1 cellular context compared by ENCODE assay signal in genomic region chr18:44654555-44654954, GRCh38.
TF ChIP-seq lines count a peak whose summit lies in the region.

No MANE protein-coding gene starts in this region.

TF ChIP-seq in WTC11, 78 proteins besides CTCF, POLR2A, EP300 and RAD21 (continued from another document):
- no peak for TF ChIP-seq ZNF532 (CRISPR knock-in tag; IDR thresholded peaks at IDR 0.05; ENCODE audit: borderline replicate concordance)
- TF ChIP-seq, protein P1, sequence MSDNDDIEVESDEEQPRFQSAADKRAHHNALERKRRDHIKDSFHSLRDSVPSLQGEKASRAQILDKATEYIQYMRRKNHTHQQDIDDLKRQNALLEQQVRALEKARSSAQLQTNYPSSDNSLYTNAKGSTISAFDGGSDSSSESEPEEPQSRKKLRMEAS (CRISPR knock-in tag; IDR thresholded peaks at IDR 0.05) = no peak
- no peak for TF ChIP-seq ZNF232 (CRISPR knock-in tag; IDR thresholded peaks at IDR 0.05)
- TF ChIP-seq USF1 (CRISPR knock-in tag; IDR thresholded peaks at IDR 0.05) = no peak
- no peak for TF ChIP-seq STAT6 (CRISPR knock-in tag; conservative IDR thresholded peaks at IDR 0.05; ENCODE audit: low read depth)
- TF ChIP-seq ZNF512 (CRISPR knock-in tag; IDR thresholded peaks at IDR 0.05; ENCODE audit: borderline replicate concordance) = no peak
- no peak for TF ChIP-seq ZNF396 (CRISPR knock-in tag; IDR thresholded peaks at IDR 0.05; ENCODE audit: borderline replicate concordance)
- TF ChIP-seq NFE2L1 (CRISPR knock-in tag; IDR thresholded peaks at IDR 0.05) = no peak
- no peak for TF ChIP-seq NFYB (CRISPR knock-in tag; conservative IDR thresholded peaks at IDR 0.05; ENCODE audit: low read depth)
- TF ChIP-seq SOX15 (CRISPR knock-in tag; IDR thresholded peaks at IDR 0.05) = no peak
